In the genomic region with DNA sequence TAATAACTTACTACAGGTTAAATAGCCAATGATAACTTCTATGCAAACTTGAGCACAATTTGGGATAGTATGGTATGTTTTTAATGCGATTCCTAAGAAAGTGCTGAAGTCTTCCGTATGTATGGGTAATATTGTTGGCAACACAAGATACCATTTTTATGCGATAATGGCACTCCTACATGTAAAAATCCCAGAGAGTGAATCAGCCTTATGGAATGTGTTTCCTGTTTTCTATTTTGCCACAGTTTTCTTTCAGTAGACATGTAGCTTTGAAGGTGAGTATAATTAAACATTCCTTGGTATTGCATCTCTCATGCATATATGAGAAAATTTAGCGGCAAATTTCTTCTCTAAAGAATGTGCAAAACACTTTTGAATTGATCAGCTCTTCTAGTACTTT, we compare ENCODE assay signal across 19 cellular contexts.
DNase-seq lines count a peak whose midpoint lies in the region; ATAC-seq and TF ChIP-seq lines count a peak whose summit lies in the region.
"Had no signal": no experiment of that assay in that cellular context is flagged by ENCODE, and none has a peak within 500 bp of the region (broad histone marks: within the 10 kb centered on the region; RNA-seq: fewer than 3 reads in every experiment).

No MANE protein-coding gene starts in this region.

- H2AFZ ChIP-seq in mammary epithelial cell (ENCODE audit: low read depth, low read length) = no peak overlapping the region

- CTCF ChIA-PET in mammary epithelial cell (lab: Charles Lee; ENCODE audit: low non-redundant PET) = no interaction called here

- TF ChIP-seq EP300 in stomach (IDR thresholded peaks at IDR 0.05) = no peak

- TF ChIP-seq POLR2A in stomach (IDR thresholded peaks at IDR 0.05) = no peak

- H4K20me1 ChIP-seq in mammary epithelial cell (ENCODE audit: insufficient read depth, low read length) = no peaks in the 10 kb centered on the region

- no peak for ATAC-seq in activated CD4-positive, CD25-positive, alpha-beta regulatory T cell treated with anti-CD3 and anti-CD28 coated beads, Interleukin-2, amount 50 U/mL, for 24 hours
- ATAC-seq: activated T-cell treated with anti-CD3 and anti-CD28 coated beads, Interleukin-2, amount 50 U/mL, for 72 hours; effector memory CD8-positive, alpha-beta T cell; gastroesophageal sphincter; GM12878 had no signal

- dilution Hi-C loops in mammary epithelial cell (cut with HindIII; ENCODE audit: low sequenced_read_pairs) = no loop called here

- in situ Hi-C loops in mammary epithelial cell (cut with MboI; ENCODE audit: low sequenced_read_pairs in 2 of 2) = no loop called here

- H3K36me3 ChIP-seq in mammary epithelial cell (ENCODE audit: insufficient read depth, low read length) (no peaks in the 10 kb centered on the region), MG63 (no peaks in the 10 kb centered on the region), stomach (no peaks in the 10 kb centered on the region)
- H3K36me3 ChIP-seq: gastroesophageal sphincter, HAP-1, right lobe of liver had no signal

- no peak overlapping the region for H3K4me3 ChIP-seq in mammary epithelial cell (replicated peaks in 1 of 3; ENCODE audit: insufficient read depth in 1 of 3, low read depth in 2 of 3, low read length in 3 of 3)
- no peak overlapping the region for H3K4me3 ChIP-seq in MG63
- H3K4me3 ChIP-seq in stomach = no peak overlapping the region
- H3K4me3 ChIP-seq: gastroesophageal sphincter, GM12878, HAP-1, right lobe of liver had no signal

- H3K4me2 ChIP-seq in mammary epithelial cell (ENCODE audit: insufficient read depth, low read depth, low read length) = no peak overlapping the region

- no peaks in the 10 kb centered on the region for H3K79me2 ChIP-seq in mammary epithelial cell (ENCODE audit: insufficient read depth, low read length)

- no peak overlapping the region for H3K9ac ChIP-seq in mammary epithelial cell (ENCODE audit: insufficient read depth, low read length)

- H3K27me3 ChIP-seq in mammary epithelial cell (ENCODE audit: insufficient read depth, low read length) (no peaks in the 10 kb centered on the region), MG63 (no peaks in the 10 kb centered on the region), stomach (no peaks in the 10 kb centered on the region)
- H3K27me3 ChIP-seq: gastroesophageal sphincter, right lobe of liver had no signal

- 54% methylated on average over 4 of the region's 4 CpGs for WGBS in mammary epithelial cell (ENCODE audit: low coverage, missing lambda C conversion rate)
- WGBS in stomach, 5 donors = 83 to 93% (median 88%) methylated on average over 4 of the region's 4 CpGs

- H3K27ac ChIP-seq in mammary epithelial cell (ENCODE audit: insufficient read depth, low read depth, low read length) (no peak overlapping the region), stomach (no peak overlapping the region)
- H3K27ac ChIP-seq: gastroesophageal sphincter, right lobe of liver had no signal

- BruUV-seq in mammary epithelial cell (replicated peaks; lab: Mats Ljungman, UMichigan) = no TSS peak

- TF ChIP-seq CTCF in mammary epithelial cell (conservative IDR thresholded peaks at IDR 0.05 in 1 of 2, IDR thresholded peaks at IDR 0.05 in 1 of 2; ENCODE audit: extremely low read depth in 1 of 2, insufficient read depth in 1 of 2, low read depth in 1 of 2, low read length in 2 of 2) (no peak), stomach (IDR thresholded peaks at IDR 0.05) (no peak)

- H3K4me1 ChIP-seq in mammary epithelial cell (ENCODE audit: insufficient read depth, low read length) = peaks cover 15% of the 10 kb centered on the region
- peaks cover 7 to 25% (median 10%) of the 10 kb centered on the region in 4 donors for H3K4me1 ChIP-seq in stomach
- H3K4me1 ChIP-seq: HAP-1 had no signal

- intact Hi-C loops in mammary epithelial cell (cut with micrococcal nuclease) = no loop called here
- intact Hi-C loops in stomach (cut with DNase I; ENCODE audit: low total_unique reads) = no loop called here

- DNase-seq in COLO829 (ENCODE audit: low spot score) (peak; percentile 67), HT1080 (ENCODE audit: low read depth) (peak; percentile 34), mammary epithelial cell (peak; percentile 24), kidney glomerular epithelial cell (lab: John Stamatoyannopoulos, UW) (peak; percentile 56), MG63 (no peak), stomach (no peak), NCI-H1092 treated with DMSO at 0.1 percent for 48 hours (lab: John Stamatoyannopoulos, UW) (no peak)
- DNase-seq: activated CD4-positive, alpha-beta T cell treated with anti-CD3 and anti-CD28 coated beads, Interleukin-2, amount 50 U/mL, for 4 hours; activated T-cell treated with anti-CD3 and anti-CD28 coated beads, Interleukin-2, amount 50 U/mL, for 72 hours; effector memory CD8-positive, alpha-beta T cell; immature natural killer cell; NCI-H2081 treated with DMSO at 0.1 percent for 48 hours; NCI-H524 treated with DMSO at 0.1 percent for 48 hours; right lobe of liver; stimulated activated CD4-positive, alpha-beta T cell treated with anti-CD3 and anti-CD28 coated beads, Interleukin-4, amount 100 ng/mL, for 1 hour had no signal

- no peaks in the 10 kb centered on the region for H3K9me3 ChIP-seq in mammary epithelial cell (replicated peaks; ENCODE audit: insufficient read depth, low read length)
- no peaks in the 10 kb centered on the region for H3K9me3 ChIP-seq in MG63
- peaks cover 0 to 13% (median 8%) of the 10 kb centered on the region in 4 donors for H3K9me3 ChIP-seq in stomach
- H3K9me3 ChIP-seq: HAP-1, right lobe of liver had no signal

Comparison
In these comparisons a context has a peak if more than half of its experiments do, and no peak if none do; other contexts are left out.
1. DNase-seq: peak in COLO829 (single experiment), HT1080 (single experiment), mammary epithelial cell (single experiment) and kidney glomerular epithelial cell (single experiment); none in MG63 (single experiment), stomach (single experiment) and NCI-H1092 treated with DMSO at 0.1 percent for 48 hours (single experiment).